10 cellular contexts compared by ENCODE assay signal in the genomic region with DNA sequence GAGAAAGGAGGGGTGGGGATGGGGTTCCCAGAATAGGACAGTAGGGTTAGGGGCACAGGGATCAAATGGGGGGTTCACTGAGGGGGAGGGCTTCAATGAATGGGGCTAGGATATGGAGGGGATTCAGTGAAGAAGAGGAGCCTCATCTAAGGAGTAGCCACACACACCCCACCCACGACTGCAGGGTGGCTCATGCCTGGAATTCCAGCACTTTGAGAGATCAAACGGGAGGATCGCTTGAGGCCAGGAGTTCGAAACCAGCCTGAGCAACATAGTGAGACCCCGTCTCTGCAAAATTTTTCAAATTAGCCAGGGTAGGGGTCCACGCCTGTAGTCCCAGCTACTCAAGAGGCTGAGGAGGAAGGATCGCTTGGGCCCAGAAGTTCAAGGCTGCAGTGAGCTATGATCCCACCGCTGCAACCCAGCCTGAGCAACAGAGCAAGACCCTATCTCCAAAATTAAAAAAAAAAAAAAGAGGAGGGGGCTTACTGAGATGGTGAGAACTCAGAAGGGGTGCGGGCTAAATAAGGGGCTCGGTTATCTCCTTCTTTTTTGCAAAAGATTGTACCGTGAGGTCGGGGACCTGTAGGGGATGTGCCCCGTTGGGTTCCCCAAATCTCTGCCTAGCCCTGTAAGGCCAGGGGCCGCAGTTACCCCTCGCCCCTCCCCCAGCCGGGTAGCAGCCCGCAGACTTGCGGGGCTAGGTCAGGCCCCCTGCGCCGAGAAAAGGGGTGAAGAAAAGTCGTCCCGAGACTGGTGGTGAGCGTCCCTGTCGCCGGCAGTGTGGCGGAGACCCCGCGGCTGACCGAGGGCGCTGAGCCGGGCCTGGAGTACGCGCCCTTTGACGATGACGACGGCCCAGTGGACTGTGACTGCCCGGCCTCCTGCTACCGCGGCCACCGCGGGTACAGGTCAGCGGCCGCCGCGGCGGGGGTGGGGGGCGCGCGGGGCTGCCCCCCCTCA. TPM values are rescaled to one million over a fixed set of nuclear protein-coding genes. Genes with fewer than 3 reads are reported as not detected.
DNase-seq lines count a peak whose midpoint lies in the region; ATAC-seq and TF ChIP-seq lines count a peak whose summit lies in the region.
"Had no signal": no experiment of that assay in that cellular context is flagged by ENCODE, and none has a peak within 500 bp of the region (broad histone marks: within the 10 kb centered on the region; RNA-seq: fewer than 3 reads in every experiment).

No MANE protein-coding gene starts in this region.

- H3K27ac ChIP-seq in RWPE2 (ENCODE audit: poor library complexity, severe bottlenecking) (no peak overlapping the region), prostate gland (no peak overlapping the region)
- H3K27ac ChIP-seq: RWPE1 had no signal

- H3K4me3 ChIP-seq in RWPE2 (ENCODE audit: severe bottlenecking): peak overlapping the region; percentile 25
- peak overlapping the region; percentile 62 for H3K4me3 ChIP-seq in iPS-11a (ENCODE audit: low read depth, low read length)
- peak overlapping the region; percentile 12 to 30 for H3K4me3 ChIP-seq in prostate gland

- DNase-seq in DMS53 (lab: John Stamatoyannopoulos, UW) (peak; percentile 80), RWPE2 (ENCODE audit: low spot score) (no peak), prostate gland (ENCODE audit: low spot score) (no peak), GM13977 (ENCODE audit: low spot score) (no peak)
- no peak for DNase-seq in activated CD8-positive, alpha-beta memory T cell treated with anti-CD3 and anti-CD28 coated beads, Interleukin-2, amount 50 U/mL, for 4 hours

- no peak for TF ChIP-seq POLR2A in prostate gland (IDR thresholded peaks at IDR 0.05)

- no peaks in the 10 kb centered on the region for H3K36me3 ChIP-seq in RWPE2 (ENCODE audit: low read depth)
- H3K36me3 ChIP-seq in prostate gland: no peaks in the 10 kb centered on the region

- no peaks in the 10 kb centered on the region for H3K27me3 ChIP-seq in RWPE2 (ENCODE audit: insufficient read depth, poor library complexity, severe bottlenecking)
- no peaks in the 10 kb centered on the region for H3K27me3 ChIP-seq in prostate gland (replicated peaks; ENCODE audit: insufficient read depth)

- H3K9me3 ChIP-seq in RWPE2 (ENCODE audit: severe bottlenecking) (no peaks in the 10 kb centered on the region), prostate gland (no peaks in the 10 kb centered on the region)

- ATAC-seq in RWPE2 (ENCODE audit: low read depth): peak; percentile 35; the same call in 2 of the 3 replicates
- ATAC-seq in GM19035 (IDR thresholded peaks at IDR 0.05; ENCODE audit: unreplicated experiment): no peak
- no peak for ATAC-seq in GM19395 (IDR thresholded peaks at IDR 0.05; ENCODE audit: unreplicated experiment)

- no peak for TF ChIP-seq CTCF in RWPE2 (IDR thresholded peaks at IDR 0.05; ENCODE audit: poor library complexity, severe bottlenecking)
- no peak for TF ChIP-seq CTCF in prostate gland (IDR thresholded peaks at IDR 0.05)
- no peak for TF ChIP-seq CTCF in GM13977 (IDR thresholded peaks at IDR 0.05; ENCODE audit: extremely low read depth, insufficient read depth, missing control alignments)

- intact Hi-C loops in prostate gland (cut with DNase I): loop anchor here (5.0 kb wide), 1 partner anchor 82 kb away; no protein-coding TSS in a partner anchor

- in situ Hi-C loops in GM13977 (cut with MboI; ENCODE audit: low pct_unique_long_range_greater_than_20kb, low sequenced_read_pairs, unreplicated experiment): no loop called here

- WGBS in prostate gland: 17% methylated on average over 48 of the region's 49 CpGs

- H3K4me1 ChIP-seq in RWPE2 (ENCODE audit: insufficient read depth, poor library complexity, severe bottlenecking) (no peaks in the 10 kb centered on the region), prostate gland (replicated peaks) (no peaks in the 10 kb centered on the region)

RNA-seq across cellular contexts. Expression of gene HSPB1, which starts 43.1 kb away (rescaled TPM):
- 100 to 1,000 TPM; 781 to 833 TPM for total RNA-seq in prostate gland

RNA-seq across cellular contexts. Expression of gene SRRM3, which starts 57.7 kb away (rescaled TPM):
- total RNA-seq in prostate gland: 1 to 10 TPM; 3.1 to 6.8 TPM
- total RNA-seq: activated CD4-positive, alpha-beta memory T cell treated with anti-CD3 and anti-CD28 coated beads, Interleukin-2, amount 10 ng/mL, durations not matched to agents 7 days and 5 days had no signal
